17 cellular contexts compared by ENCODE assay signal in genomic region chr3:112116777-112117186, GRCh38. TPM values are rescaled to one million over a fixed set of nuclear protein-coding genes. Genes with fewer than 3 reads are reported as not detected.
DNase-seq lines count a peak whose midpoint lies in the region; ATAC-seq and TF ChIP-seq lines count a peak whose summit lies in the region.
"Had no signal": no experiment of that assay in that cellular context is flagged by ENCODE, and none has a peak within 500 bp of the region (broad histone marks: within the 10 kb centered on the region; RNA-seq: fewer than 3 reads in every experiment).

No MANE protein-coding gene starts in this region.

- 87% methylated on average over 13 of the region's 13 CpGs for WGBS in thymus

- no peaks in the 10 kb centered on the region for H3K9me3 Mint-ChIP-seq in activated naive CD8-positive, alpha-beta T cell (ENCODE audit: low read depth)
- H3K9me3 Mint-ChIP-seq in activated naive CD8-positive, alpha-beta T cell treated with anti-CD3 and anti-CD28 coated beads, Interleukin-2, amount 50 U/mL, for 24 hours: no peaks in the 10 kb centered on the region
- H3K9me3 Mint-ChIP-seq: activated T-helper 1 cell treated with anti-CD3 and anti-CD28 coated beads, Interleukin-12 subunit alpha, Interleukin-12 subunit beta, Interleukin-2, Interleukin-4 antibody, amounts not matched to agents 30 ng/mL and 10 ng/mL and 1 ng/mL, durations not matched to agents 14 hours and 24 hours and 36 hours had no signal

- peak overlapping the region; percentile 99 for H3K27ac ChIP-seq in SU-DHL-6 (ENCODE audit: low read depth, low read length)
- H3K27ac ChIP-seq in thymus (ENCODE audit: low read depth): peak overlapping the region; percentile 64
- H3K27ac ChIP-seq: testis had no signal

- peak overlapping the region; percentile 8 for H3K4me3 Mint-ChIP-seq in activated naive CD8-positive, alpha-beta T cell
- no peak overlapping the region for H3K4me3 Mint-ChIP-seq in activated naive CD8-positive, alpha-beta T cell treated with anti-CD3 and anti-CD28 coated beads, Interleukin-2, amount 50 U/mL, for 24 hours
- H3K4me3 Mint-ChIP-seq: activated CD4-positive, alpha-beta T cell treated with anti-CD3 and anti-CD28 coated beads for 36 hours; activated T-helper 1 cell treated with anti-CD3 and anti-CD28 coated beads, Interleukin-12 subunit alpha, Interleukin-12 subunit beta, Interleukin-2, Interleukin-4 antibody, amounts not matched to agents 30 ng/mL and 10 ng/mL and 1 ng/mL, durations not matched to agents 14 hours and 24 hours and 36 hours had no signal

- no peak for TF ChIP-seq CTCF in SU-DHL-6 (IDR thresholded peaks at IDR 0.05; ENCODE audit: insufficient read depth, low read length, poor library complexity, severe bottlenecking)

- H3K36me3 ChIP-seq in SU-DHL-6 (ENCODE audit: low read length) (no peaks in the 10 kb centered on the region), thymus (ENCODE audit: control insufficient read depth, insufficient read depth) (peaks cover 6% of the 10 kb centered on the region)

- no peaks in the 10 kb centered on the region for H4K20me1 ChIP-seq in SU-DHL-6 (ENCODE audit: low read depth, low read length)

- peak overlapping the region; percentile 68 for H3K9ac ChIP-seq in SU-DHL-6 (ENCODE audit: low read length)

- H3K4me3 ChIP-seq in SU-DHL-6 (ENCODE audit: insufficient read depth, low read length, poor library complexity, severe bottlenecking) (peak overlapping the region; percentile 41), thymus (ENCODE audit: low read length) (no peak overlapping the region)
- H3K4me3 ChIP-seq: testis had no signal

- H2AFZ ChIP-seq in SU-DHL-6 (ENCODE audit: low read depth, low read length, severe bottlenecking): no peak overlapping the region

- H3K27me3 ChIP-seq in SU-DHL-6 (ENCODE audit: low read length): no peaks in the 10 kb centered on the region
- no peaks in the 10 kb centered on the region for H3K27me3 ChIP-seq in thymus (ENCODE audit: control insufficient read depth, insufficient read depth)
- H3K27me3 ChIP-seq: testis had no signal

- H3K9me3 ChIP-seq in SU-DHL-6 (ENCODE audit: insufficient read depth, low read length) (no peaks in the 10 kb centered on the region), thymus (ENCODE audit: control insufficient read depth) (no peaks in the 10 kb centered on the region)
- H3K9me3 ChIP-seq: testis had no signal

- H3K79me2 ChIP-seq in SU-DHL-6 (ENCODE audit: insufficient read depth, low read length): no peaks in the 10 kb centered on the region

- H3K4me2 ChIP-seq in SU-DHL-6 (ENCODE audit: low read depth, low read length, poor library complexity, severe bottlenecking): peak overlapping the region; percentile 85

- H3K27ac Mint-ChIP-seq in activated naive CD8-positive, alpha-beta T cell: no peak overlapping the region
- H3K27ac Mint-ChIP-seq in activated naive CD8-positive, alpha-beta T cell treated with anti-CD3 and anti-CD28 coated beads, Interleukin-2, amount 50 U/mL, for 24 hours: no peak overlapping the region
- H3K27ac Mint-ChIP-seq: activated CD4-positive, alpha-beta T cell treated with anti-CD3 and anti-CD28 coated beads for 36 hours; activated T-helper 1 cell treated with anti-CD3 and anti-CD28 coated beads, Interleukin-12 subunit alpha, Interleukin-12 subunit beta, Interleukin-2, Interleukin-4 antibody, amounts not matched to agents 30 ng/mL and 10 ng/mL and 1 ng/mL, durations not matched to agents 14 hours and 24 hours and 36 hours had no signal

- ATAC-seq in activated naive CD8-positive, alpha-beta T cell treated with anti-CD3 and anti-CD28 coated beads, Interleukin-2, amount 50 U/mL, for 24 hours: no peak
- no peak for ATAC-seq in GM18520 (IDR thresholded peaks at IDR 0.05; ENCODE audit: unreplicated experiment)
- ATAC-seq: activated CD4-positive, alpha-beta T cell treated with anti-CD3 and anti-CD28 coated beads for 36 hours; PC-3 had no signal

- peaks cover 84% of the 10 kb centered on the region for H3F3A ChIP-seq in SU-DHL-6 (ENCODE audit: insufficient read depth)

- no peaks in the 10 kb centered on the region for H3K27me3 Mint-ChIP-seq in activated naive CD8-positive, alpha-beta T cell
- no peaks in the 10 kb centered on the region for H3K27me3 Mint-ChIP-seq in activated naive CD8-positive, alpha-beta T cell treated with anti-CD3 and anti-CD28 coated beads, Interleukin-2, amount 50 U/mL, for 24 hours
- H3K27me3 Mint-ChIP-seq: activated CD4-positive, alpha-beta T cell treated with anti-CD3 and anti-CD28 coated beads for 36 hours had no signal

- no peaks in the 10 kb centered on the region for H3K9me2 ChIP-seq in SU-DHL-6 (replicated peaks; ENCODE audit: insufficient read depth, low read length)

- peaks cover 67% of the 10 kb centered on the region for H3K4me1 ChIP-seq in thymus (ENCODE audit: control insufficient read depth, insufficient read depth, low read length)

- peaks cover 3% of the 10 kb centered on the region for H3K36me3 Mint-ChIP-seq in activated naive CD8-positive, alpha-beta T cell
- peaks cover 3% of the 10 kb centered on the region for H3K36me3 Mint-ChIP-seq in activated naive CD8-positive, alpha-beta T cell treated with anti-CD3 and anti-CD28 coated beads, Interleukin-2, amount 50 U/mL, for 24 hours (ENCODE audit: low read depth)

- H3K4me1 Mint-ChIP-seq in activated naive CD8-positive, alpha-beta T cell (ENCODE audit: low read depth): peaks cover 40% of the 10 kb centered on the region
- H3K4me1 Mint-ChIP-seq in activated naive CD8-positive, alpha-beta T cell treated with anti-CD3 and anti-CD28 coated beads, Interleukin-2, amount 50 U/mL, for 24 hours: peaks cover 71% of the 10 kb centered on the region

- DNase-seq in activated naive CD8-positive, alpha-beta T cell treated with anti-CD3 and anti-CD28 coated beads, Interleukin-2, amount 50 U/mL, for 24 hours: no peak
- DNase-seq in islet precursor cell: peak; percentile 14
- DNase-seq in H4 (ENCODE audit: low spot score): no peak
- no peak for DNase-seq in activated effector memory CD4-positive, alpha-beta T cell treated with Interleukin-2 at 50 U/mL for 16 hours
- DNase-seq: activated CD4-positive, alpha-beta T cell treated with anti-CD3 and anti-CD28 coated beads for 36 hours; Calu3; NCI-H2171; PC-3; stimulated activated CD4-positive, alpha-beta T cell treated with anti-CD3 and anti-CD28 coated beads, Interleukin-12 subunit alpha, Interleukin-12 subunit beta, amount 100 ng/mL, for 4 hours; testis had no signal

RNA-seq across cellular contexts. Expression of gene GCSAM, which starts 16.3 kb away (rescaled TPM):
- polyA plus RNA-seq in thymus: 18.0 TPM
- total RNA-seq in H4 (2014; rRNA removed; shearing (Covaris generic)): not detected in 2 replicates
- total RNA-seq: Calu3, fibroblast of lung, mesenteric fat pad, PC-3 had no signal
- polyA plus RNA-seq: fibroblast of lung had no signal

RNA-seq across cellular contexts. Expression of gene C3orf52, which starts 30.6 kb away (rescaled TPM):
- 5.8 TPM for polyA plus RNA-seq in thymus
- 2.0 and 3.0 TPM in 2 replicates for total RNA-seq in H4 (2014; rRNA removed; shearing (Covaris generic))
